Comparison of ENCODE assay signal across 1 cellular context in the genomic region with DNA sequence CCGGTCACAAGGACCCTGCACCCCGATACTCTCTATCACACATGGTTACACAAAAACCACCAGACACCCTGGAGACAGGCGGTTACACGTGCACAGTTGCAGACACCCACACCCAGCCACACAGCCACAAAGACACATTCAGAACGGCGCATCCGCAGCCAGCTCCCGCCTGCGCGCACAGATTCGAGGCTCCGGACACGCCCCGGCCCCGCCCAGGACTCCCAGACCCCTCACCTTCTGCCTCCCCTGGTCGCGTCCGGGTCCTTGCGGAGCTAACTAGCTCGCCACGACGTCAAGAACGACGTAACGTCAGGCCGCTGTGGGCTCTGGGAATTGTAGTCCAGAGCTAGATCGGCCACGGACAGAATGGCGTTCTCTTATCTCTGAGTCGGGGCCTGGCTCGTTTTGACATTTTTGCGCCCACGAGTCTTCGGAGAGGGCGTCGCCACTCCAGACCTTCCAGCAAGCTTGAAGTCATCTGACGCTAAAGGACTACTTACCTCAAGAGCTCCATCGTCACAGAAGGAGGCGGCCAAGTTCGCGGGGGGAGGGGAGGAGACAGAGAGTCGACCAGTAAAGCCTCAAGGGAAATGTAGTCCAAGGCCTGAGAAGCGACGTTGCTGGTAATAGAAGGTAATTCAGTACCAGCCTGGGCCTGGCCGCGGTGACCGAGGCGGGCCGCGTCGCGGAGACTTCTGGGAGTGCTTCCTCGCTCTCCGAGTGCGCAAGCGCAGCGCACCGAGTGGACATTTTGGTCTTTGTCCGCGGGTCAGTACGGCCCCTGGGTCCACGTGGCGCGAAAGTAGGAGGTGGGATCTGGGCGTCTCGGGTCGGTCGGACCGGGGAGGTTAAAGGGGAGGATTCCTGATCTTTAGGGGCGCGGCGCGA.
TF ChIP-seq lines count a peak whose summit lies in the region.

A gene (plus strand): TSS at position 719 of the 888 bp plus-strand sequence. CDS start 21,335 bp downstream, outside the sequence.
A gene (minus strand): TSS at position 278 of the 888 bp plus-strand sequence. CDS start 12,680 bp downstream, outside the sequence.

TF ChIP-seq in HepG2, 621 proteins besides CTCF, POLR2A, EP300 and RAD21 (continued from another document and continues in another):
- TF ChIP-seq, protein P1, sequence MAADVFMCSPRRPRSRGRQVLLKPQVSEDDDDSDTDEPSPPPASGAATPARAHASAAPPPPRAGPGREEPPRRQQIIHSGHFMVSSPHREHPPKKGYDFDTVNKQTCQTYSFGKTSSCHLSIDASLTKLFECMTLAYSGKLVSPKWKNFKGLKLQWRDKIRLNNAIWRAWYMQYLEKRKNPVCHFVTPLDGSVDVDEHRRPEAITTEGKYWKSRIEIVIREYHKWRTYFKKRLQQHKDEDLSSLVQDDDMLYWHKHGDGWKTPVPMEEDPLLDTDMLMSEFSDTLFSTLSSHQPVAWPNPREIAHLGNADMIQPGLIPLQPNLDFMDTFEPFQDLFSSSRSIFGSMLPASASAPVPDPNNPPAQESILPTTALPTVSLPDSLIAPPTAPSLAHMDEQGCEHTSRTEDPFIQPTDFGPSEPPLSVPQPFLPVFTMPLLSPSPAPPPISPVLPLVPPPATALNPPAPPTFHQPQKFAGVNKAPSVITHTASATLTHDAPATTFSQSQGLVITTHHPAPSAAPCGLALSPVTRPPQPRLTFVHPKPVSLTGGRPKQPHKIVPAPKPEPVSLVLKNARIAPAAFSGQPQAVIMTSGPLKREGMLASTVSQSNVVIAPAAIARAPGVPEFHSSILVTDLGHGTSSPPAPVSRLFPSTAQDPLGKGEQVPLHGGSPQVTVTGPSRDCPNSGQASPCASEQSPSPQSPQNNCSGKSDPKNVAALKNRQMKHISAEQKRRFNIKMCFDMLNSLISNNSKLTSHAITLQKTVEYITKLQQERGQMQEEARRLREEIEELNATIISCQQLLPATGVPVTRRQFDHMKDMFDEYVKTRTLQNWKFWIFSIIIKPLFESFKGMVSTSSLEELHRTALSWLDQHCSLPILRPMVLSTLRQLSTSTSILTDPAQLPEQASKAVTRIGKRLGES (CRISPR knock-in tag; IDR thresholded peaks at IDR 0.05; ENCODE audit: borderline replicate concordance), result no peak
- TF ChIP-seq ZNF773 (CRISPR knock-in tag; IDR thresholded peaks at IDR 0.05; ENCODE audit: borderline replicate concordance) (peak; percentile 69; the same call in 1 of the 2 replicates), ZIK1 (CRISPR knock-in tag; IDR thresholded peaks at IDR 0.05; ENCODE audit: borderline replicate concordance, low read depth) (no peak), ATF7 (IDR thresholded peaks at IDR 0.05) (0 out of 2 replicates have a peak, but pooled peaks have one; percentile 27), ATF7 (CRISPR knock-in tag; IDR thresholded peaks at IDR 0.05) (no peak; the same call in 1 of the 2 replicates), POGZ (CRISPR knock-in tag; IDR thresholded peaks at IDR 0.05) (peak; percentile 74), PAF1 (CRISPR knock-in tag; IDR thresholded peaks at IDR 0.05) (no peak), STAT5B (CRISPR knock-in tag; IDR thresholded peaks at IDR 0.05) (no peak), SNAPC2 (CRISPR knock-in tag; IDR thresholded peaks at IDR 0.05) (0 out of 2 replicates have a peak, but pooled peaks have one; percentile 81), YEATS4 (CRISPR knock-in tag; IDR thresholded peaks at IDR 0.05; ENCODE audit: borderline replicate concordance) (peak; percentile 95), FOXJ3 (CRISPR knock-in tag; IDR thresholded peaks at IDR 0.05; ENCODE audit: borderline replicate concordance) (peak; percentile 52; the same call in 1 of the 2 replicates), CREM (IDR thresholded peaks at IDR 0.05) (peak; percentile 99), CREM (CRISPR knock-in tag; IDR thresholded peaks at IDR 0.05) (no peak; the same call in 1 of the 2 replicates), JDP2 (CRISPR knock-in tag; IDR thresholded peaks at IDR 0.05; ENCODE audit: borderline replicate concordance) (no peak), ISL2 (CRISPR knock-in tag; IDR thresholded peaks at IDR 0.05) (no peak; the same call in 1 of the 2 replicates), MYC (CRISPR knock-in tag; IDR thresholded peaks at IDR 0.05; ENCODE audit: borderline replicate concordance) (peak; percentile 99), PAX8 (CRISPR knock-in tag; IDR thresholded peaks at IDR 0.05; ENCODE audit: borderline replicate concordance) (0 out of 2 replicates have a peak, but pooled peaks have one; percentile 58), PAWR (CRISPR knock-in tag; IDR thresholded peaks at IDR 0.05; ENCODE audit: borderline replicate concordance) (no peak), REXO4 (CRISPR knock-in tag; IDR thresholded peaks at IDR 0.05; ENCODE audit: borderline replicate concordance) (no peak), IKZF4 (CRISPR knock-in tag; IDR thresholded peaks at IDR 0.05; ENCODE audit: borderline replicate concordance, low read depth, not compliant biosample characterization) (no peak), REL (CRISPR knock-in tag; conservative IDR thresholded peaks at IDR 0.05) (no peak), ATF1 (CRISPR knock-in tag; IDR thresholded peaks at IDR 0.05) (peak; percentile 96), ZKSCAN1 (IDR thresholded peaks at IDR 0.05; ENCODE audit: low read length) (peak; percentile 27; the same call in 1 of the 2 replicates), ZNF777 (CRISPR knock-in tag; IDR thresholded peaks at IDR 0.05) (peak; percentile 11; the same call in 1 of the 2 replicates), ZNF629 (CRISPR knock-in tag; conservative IDR thresholded peaks at IDR 0.05) (no peak), ZNF251 (CRISPR knock-in tag; IDR thresholded peaks at IDR 0.05) (no peak), CBFB (CRISPR knock-in tag; IDR thresholded peaks at IDR 0.05) (no peak), ZNF138 (CRISPR knock-in tag; IDR thresholded peaks at IDR 0.05; ENCODE audit: low read depth) (peak; percentile 90; the same call in 1 of the 2 replicates), KMT2A (CRISPR knock-in tag; IDR thresholded peaks at IDR 0.05) (no peak)
- TF ChIP-seq, protein P2, sequence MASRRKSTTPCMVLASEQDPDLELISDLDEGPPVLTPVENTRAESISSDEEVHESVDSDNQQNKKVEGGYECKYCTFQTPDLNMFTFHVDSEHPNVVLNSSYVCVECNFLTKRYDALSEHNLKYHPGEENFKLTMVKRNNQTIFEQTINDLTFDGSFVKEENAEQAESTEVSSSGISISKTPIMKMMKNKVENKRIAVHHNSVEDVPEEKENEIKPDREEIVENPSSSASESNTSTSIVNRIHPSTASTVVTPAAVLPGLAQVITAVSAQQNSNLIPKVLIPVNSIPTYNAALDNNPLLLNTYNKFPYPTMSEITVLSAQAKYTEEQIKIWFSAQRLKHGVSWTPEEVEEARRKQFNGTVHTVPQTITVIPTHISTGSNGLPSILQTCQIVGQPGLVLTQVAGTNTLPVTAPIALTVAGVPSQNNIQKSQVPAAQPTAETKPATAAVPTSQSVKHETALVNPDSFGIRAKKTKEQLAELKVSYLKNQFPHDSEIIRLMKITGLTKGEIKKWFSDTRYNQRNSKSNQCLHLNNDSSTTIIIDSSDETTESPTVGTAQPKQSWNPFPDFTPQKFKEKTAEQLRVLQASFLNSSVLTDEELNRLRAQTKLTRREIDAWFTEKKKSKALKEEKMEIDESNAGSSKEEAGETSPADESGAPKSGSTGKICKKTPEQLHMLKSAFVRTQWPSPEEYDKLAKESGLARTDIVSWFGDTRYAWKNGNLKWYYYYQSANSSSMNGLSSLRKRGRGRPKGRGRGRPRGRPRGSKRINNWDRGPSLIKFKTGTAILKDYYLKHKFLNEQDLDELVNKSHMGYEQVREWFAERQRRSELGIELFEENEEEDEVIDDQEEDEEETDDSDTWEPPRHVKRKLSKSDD (CRISPR knock-in tag; IDR thresholded peaks at IDR 0.05; ENCODE audit: low read depth), result peak; percentile 77; the same call in 1 of the 2 replicates
- TF ChIP-seq, protein P3, sequence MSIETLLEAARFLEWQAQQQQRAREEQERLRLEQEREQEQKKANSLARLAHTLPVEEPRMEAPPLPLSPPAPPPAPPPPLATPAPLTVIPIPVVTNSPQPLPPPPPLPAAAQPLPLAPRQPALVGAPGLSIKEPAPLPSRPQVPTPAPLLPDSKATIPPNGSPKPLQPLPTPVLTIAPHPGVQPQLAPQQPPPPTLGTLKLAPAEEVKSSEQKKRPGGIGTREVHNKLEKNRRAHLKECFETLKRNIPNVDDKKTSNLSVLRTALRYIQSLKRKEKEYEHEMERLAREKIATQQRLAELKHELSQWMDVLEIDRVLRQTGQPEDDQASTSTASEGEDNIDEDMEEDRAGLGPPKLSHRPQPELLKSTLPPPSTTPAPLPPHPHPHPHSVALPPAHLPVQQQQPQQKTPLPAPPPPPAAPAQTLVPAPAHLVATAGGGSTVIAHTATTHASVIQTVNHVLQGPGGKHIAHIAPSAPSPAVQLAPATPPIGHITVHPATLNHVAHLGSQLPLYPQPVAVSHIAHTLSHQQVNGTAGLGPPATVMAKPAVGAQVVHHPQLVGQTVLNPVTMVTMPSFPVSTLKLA (IDR thresholded peaks at IDR 0.05), result peak; percentile 85
- TF ChIP-seq, protein P4, sequence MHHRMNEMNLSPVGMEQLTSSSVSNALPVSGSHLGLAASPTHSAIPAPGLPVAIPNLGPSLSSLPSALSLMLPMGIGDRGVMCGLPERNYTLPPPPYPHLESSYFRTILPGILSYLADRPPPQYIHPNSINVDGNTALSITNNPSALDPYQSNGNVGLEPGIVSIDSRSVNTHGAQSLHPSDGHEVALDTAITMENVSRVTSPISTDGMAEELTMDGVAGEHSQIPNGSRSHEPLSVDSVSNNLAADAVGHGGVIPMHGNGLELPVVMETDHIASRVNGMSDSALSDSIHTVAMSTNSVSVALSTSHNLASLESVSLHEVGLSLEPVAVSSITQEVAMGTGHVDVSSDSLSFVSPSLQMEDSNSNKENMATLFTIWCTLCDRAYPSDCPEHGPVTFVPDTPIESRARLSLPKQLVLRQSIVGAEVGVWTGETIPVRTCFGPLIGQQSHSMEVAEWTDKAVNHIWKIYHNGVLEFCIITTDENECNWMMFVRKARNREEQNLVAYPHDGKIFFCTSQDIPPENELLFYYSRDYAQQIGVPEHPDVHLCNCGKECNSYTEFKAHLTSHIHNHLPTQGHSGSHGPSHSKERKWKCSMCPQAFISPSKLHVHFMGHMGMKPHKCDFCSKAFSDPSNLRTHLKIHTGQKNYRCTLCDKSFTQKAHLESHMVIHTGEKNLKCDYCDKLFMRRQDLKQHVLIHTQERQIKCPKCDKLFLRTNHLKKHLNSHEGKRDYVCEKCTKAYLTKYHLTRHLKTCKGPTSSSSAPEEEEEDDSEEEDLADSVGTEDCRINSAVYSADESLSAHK (CRISPR knock-in tag; IDR thresholded peaks at IDR 0.05; ENCODE audit: borderline replicate concordance), result no peak
- TF ChIP-seq, protein P5, sequence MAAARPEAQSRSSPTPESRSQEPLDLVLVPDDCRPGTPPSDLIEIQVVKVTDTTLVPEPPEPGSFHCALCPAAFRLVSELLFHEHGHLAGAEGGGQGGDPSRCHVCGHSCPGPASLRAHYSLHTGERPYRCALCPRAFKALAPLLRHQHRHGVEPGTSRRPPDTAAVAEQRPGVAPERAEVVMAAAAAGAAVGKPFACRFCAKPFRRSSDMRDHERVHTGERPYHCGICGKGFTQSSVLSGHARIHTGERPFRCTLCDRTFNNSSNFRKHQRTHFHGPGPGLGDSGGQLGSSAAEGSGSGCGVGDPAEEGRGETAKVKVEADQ (CRISPR knock-in tag; IDR thresholded peaks at IDR 0.05; ENCODE audit: borderline replicate concordance), result peak; percentile 44; the same call in 1 of the 2 replicates
- TF ChIP-seq, protein P6, sequence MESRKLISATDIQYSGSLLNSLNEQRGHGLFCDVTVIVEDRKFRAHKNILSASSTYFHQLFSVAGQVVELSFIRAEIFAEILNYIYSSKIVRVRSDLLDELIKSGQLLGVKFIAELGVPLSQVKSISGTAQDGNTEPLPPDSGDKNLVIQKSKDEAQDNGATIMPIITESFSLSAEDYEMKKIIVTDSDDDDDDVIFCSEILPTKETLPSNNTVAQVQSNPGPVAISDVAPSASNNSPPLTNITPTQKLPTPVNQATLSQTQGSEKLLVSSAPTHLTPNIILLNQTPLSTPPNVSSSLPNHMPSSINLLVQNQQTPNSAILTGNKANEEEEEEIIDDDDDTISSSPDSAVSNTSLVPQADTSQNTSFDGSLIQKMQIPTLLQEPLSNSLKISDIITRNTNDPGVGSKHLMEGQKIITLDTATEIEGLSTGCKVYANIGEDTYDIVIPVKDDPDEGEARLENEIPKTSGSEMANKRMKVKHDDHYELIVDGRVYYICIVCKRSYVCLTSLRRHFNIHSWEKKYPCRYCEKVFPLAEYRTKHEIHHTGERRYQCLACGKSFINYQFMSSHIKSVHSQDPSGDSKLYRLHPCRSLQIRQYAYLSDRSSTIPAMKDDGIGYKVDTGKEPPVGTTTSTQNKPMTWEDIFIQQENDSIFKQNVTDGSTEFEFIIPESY (CRISPR knock-in tag; IDR thresholded peaks at IDR 0.05), result peak; percentile 48; the same call in 1 of the 2 replicates
- TF ChIP-seq, protein P7, sequence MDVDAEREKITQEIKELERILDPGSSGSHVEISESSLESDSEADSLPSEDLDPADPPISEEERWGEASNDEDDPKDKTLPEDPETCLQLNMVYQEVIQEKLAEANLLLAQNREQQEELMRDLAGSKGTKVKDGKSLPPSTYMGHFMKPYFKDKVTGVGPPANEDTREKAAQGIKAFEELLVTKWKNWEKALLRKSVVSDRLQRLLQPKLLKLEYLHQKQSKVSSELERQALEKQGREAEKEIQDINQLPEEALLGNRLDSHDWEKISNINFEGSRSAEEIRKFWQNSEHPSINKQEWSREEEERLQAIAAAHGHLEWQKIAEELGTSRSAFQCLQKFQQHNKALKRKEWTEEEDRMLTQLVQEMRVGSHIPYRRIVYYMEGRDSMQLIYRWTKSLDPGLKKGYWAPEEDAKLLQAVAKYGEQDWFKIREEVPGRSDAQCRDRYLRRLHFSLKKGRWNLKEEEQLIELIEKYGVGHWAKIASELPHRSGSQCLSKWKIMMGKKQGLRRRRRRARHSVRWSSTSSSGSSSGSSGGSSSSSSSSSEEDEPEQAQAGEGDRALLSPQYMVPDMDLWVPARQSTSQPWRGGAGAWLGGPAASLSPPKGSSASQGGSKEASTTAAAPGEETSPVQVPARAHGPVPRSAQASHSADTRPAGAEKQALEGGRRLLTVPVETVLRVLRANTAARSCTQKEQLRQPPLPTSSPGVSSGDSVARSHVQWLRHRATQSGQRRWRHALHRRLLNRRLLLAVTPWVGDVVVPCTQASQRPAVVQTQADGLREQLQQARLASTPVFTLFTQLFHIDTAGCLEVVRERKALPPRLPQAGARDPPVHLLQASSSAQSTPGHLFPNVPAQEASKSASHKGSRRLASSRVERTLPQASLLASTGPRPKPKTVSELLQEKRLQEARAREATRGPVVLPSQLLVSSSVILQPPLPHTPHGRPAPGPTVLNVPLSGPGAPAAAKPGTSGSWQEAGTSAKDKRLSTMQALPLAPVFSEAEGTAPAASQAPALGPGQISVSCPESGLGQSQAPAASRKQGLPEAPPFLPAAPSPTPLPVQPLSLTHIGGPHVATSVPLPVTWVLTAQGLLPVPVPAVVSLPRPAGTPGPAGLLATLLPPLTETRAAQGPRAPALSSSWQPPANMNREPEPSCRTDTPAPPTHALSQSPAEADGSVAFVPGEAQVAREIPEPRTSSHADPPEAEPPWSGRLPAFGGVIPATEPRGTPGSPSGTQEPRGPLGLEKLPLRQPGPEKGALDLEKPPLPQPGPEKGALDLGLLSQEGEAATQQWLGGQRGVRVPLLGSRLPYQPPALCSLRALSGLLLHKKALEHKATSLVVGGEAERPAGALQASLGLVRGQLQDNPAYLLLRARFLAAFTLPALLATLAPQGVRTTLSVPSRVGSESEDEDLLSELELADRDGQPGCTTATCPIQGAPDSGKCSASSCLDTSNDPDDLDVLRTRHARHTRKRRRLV (CRISPR knock-in tag; IDR thresholded peaks at IDR 0.05), result 0 out of 2 replicates have a peak, but pooled peaks have one; percentile 83
